Comparison of ENCODE assay signal across 8 cellular contexts in the genomic region with DNA sequence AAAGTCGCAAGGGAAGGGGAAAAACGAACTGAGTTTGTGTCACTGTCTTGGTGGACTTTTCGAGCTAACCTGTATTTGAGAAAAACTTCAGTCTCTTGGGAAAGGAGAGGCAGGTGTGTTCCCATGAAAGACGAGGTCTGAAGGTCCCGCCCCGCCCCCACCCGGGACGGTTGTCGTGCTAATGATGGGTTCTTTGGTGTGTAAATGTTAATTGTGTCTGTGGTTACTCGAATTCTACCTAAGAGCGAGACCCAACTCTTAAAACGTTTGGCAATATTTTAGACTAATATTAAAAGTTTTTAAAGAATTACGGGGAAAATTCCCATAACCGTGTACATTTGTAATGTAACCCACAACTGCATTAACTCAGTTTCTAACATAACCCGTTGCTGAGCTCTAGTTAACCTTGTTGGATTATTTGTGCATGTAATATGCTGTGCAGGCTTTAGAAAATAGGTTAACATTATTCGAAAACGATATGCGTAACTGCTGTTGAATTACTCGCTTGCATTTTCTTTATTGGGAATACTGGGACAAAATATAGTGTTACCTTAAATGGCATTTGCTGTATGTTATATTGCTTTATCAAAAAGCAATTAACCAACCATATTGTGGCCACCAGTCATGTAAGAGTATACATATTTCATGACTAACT. TPM values are rescaled to one million over a fixed set of nuclear protein-coding genes. Genes with fewer than 3 reads are reported as not detected.
DNase-seq lines count a peak whose midpoint lies in the region; ATAC-seq, FAIRE-seq and TF ChIP-seq lines count a peak whose summit lies in the region.

No MANE protein-coding gene starts in this region.

- FAIRE-seq in frontal cortex (lab: Jason Lieb, UNC): no peak

- H3K4me3 Mint-ChIP-seq in nephron progenitor cell: peak overlapping the region; percentile 92

- no peaks in the 10 kb centered on the region for H3K9me3 ChIP-seq in PC-9 (ENCODE audit: insufficient read depth, low read depth)

- no peaks in the 10 kb centered on the region for H3K36me3 Mint-ChIP-seq in activated naive CD4-positive, alpha-beta T cell treated with anti-CD3 and anti-CD28 coated beads, Interleukin-2, amount 50 U/mL, for 72 hours
- H3K36me3 Mint-ChIP-seq in nephron progenitor cell (ENCODE audit: low read depth): peaks cover 32% of the 10 kb centered on the region

- peak overlapping the region; percentile 91 for H3K4me2 ChIP-seq in PC-9

- no peaks in the 10 kb centered on the region; the same call in 1 of the 2 replicates for H4K20me1 ChIP-seq in PC-9 (ENCODE audit: insufficient read depth)

- H3K36me3 ChIP-seq in PC-9 (ENCODE audit: low read depth): no peaks in the 10 kb centered on the region

- no peaks in the 10 kb centered on the region for H3K9me2 ChIP-seq in PC-9 (ENCODE audit: insufficient read depth)

- H2AFZ ChIP-seq in PC-9: peak overlapping the region; percentile 71

- no peak for ATAC-seq in activated naive CD4-positive, alpha-beta T cell treated with anti-CD3 and anti-CD28 coated beads, Interleukin-2, amount 50 U/mL, for 72 hours
- no peak for ATAC-seq in HG03469 (IDR thresholded peaks at IDR 0.05; ENCODE audit: unreplicated experiment)

- H3K79me2 ChIP-seq in PC-9 (ENCODE audit: low read depth): peaks cover 14% of the 10 kb centered on the region

- DNase-seq in activated naive CD4-positive, alpha-beta T cell treated with anti-CD3 and anti-CD28 coated beads, Interleukin-2, amount 50 U/mL, for 16 hours: peak; percentile 21
- DNase-seq in activated naive CD4-positive, alpha-beta T cell treated with anti-CD3 and anti-CD28 coated beads, Interleukin-2, amount 50 U/mL, for 72 hours (ENCODE audit: low spot score in 2 of 2): no peak
- DNase-seq in PC-9: peak in 1 of 2 experiments; percentile 45
- no peak for DNase-seq in epithelial cell of prostate (ENCODE audit: low read depth, low spot score)
- DNase-seq in nephron progenitor cell: peak; percentile 50
- DNase-seq in frontal cortex (ENCODE audit: low spot score in 2 of 2): no peak
- no peak for DNase-seq in hepatic stellate cell (ENCODE audit: low spot score)

- H3K27ac ChIP-seq in PC-9 (peak overlapping the region; percentile 88), epithelial cell of prostate (peak overlapping the region; percentile 68)

- H3K27me3 Mint-ChIP-seq in nephron progenitor cell (ENCODE audit: low read depth, poor library complexity): no peaks in the 10 kb centered on the region

- no peaks in the 10 kb centered on the region for H3K27me3 ChIP-seq in PC-9 (ENCODE audit: insufficient read depth, low read depth)

- H3K4me1 Mint-ChIP-seq in nephron progenitor cell: peaks cover 28% of the 10 kb centered on the region

- TF ChIP-seq CTCF in PC-9 (conservative IDR thresholded peaks at IDR 0.05) (no peak), nephron progenitor cell (IDR thresholded peaks at IDR 0.05) (no peak)

- 0 out of 2 replicates have a peak, but pooled peaks cover 15% of the 10 kb centered on the region for H3F3A ChIP-seq in PC-9 (ENCODE audit: insufficient read depth, low read depth)

- intact Hi-C loops in PC-9 (cut with micrococcal nuclease; ENCODE audit: unreplicated experiment): loop anchor here (2.0 to 10.0 kb wide), 4 partner anchors 95 to 311 kb away; no protein-coding TSS in a partner anchor

- CTCF ChIA-PET in PC-9 (lab: Charles Lee): interaction anchor here (0.7 kb wide), 1 partner anchor 253 kb away, joined by 3 read pairs; no protein-coding TSS in a partner anchor

- POLR2A ChIA-PET in PC-9 (lab: Charles Lee; ENCODE audit: unreplicated experiment): no interaction called here

- no peaks in the 10 kb centered on the region for H3K9me3 Mint-ChIP-seq in activated naive CD4-positive, alpha-beta T cell treated with anti-CD3 and anti-CD28 coated beads, Interleukin-2, amount 50 U/mL, for 72 hours
- peaks cover 9% of the 10 kb centered on the region for H3K9me3 Mint-ChIP-seq in nephron progenitor cell

- BruUV-seq in PC-9 (replicated peaks; lab: Mats Ljungman, UMichigan): TSS peak; percentile 54

- H3K27ac Mint-ChIP-seq in activated naive CD4-positive, alpha-beta T cell treated with anti-CD3 and anti-CD28 coated beads, Interleukin-2, amount 50 U/mL, for 72 hours: peak overlapping the region in 1 of 2 donors; percentile 25
- peak overlapping the region; percentile 91 for H3K27ac Mint-ChIP-seq in nephron progenitor cell

- H3K4me1 ChIP-seq in PC-9 (replicated peaks; ENCODE audit: insufficient read depth): peaks cover 24% of the 10 kb centered on the region

- H3K4me3 ChIP-seq in PC-9: peak overlapping the region; percentile 82

RNA-seq across cellular contexts. Expression of gene EPB41L5, which starts 0.8 kb away (rescaled TPM):
- total RNA-seq in activated naive CD4-positive, alpha-beta T cell treated with anti-CD3 and anti-CD28 coated beads, Interleukin-2, amount 50 U/mL, for 72 hours: 1 to 10 TPM; 3.2 to 9.2 TPM
- total RNA-seq in PC-9 (2021): 18.4 and 21.6 TPM in 2 replicates
- 97.0 TPM for total RNA-seq in frontal cortex

Comparison
In these comparisons a context has a peak if more than half of its experiments do, and no peak if none do; other contexts are left out.
1. DNase-seq: peak in activated naive CD4-positive, alpha-beta T cell treated with anti-CD3 and anti-CD28 coated beads, Interleukin-2, amount 50 U/mL, for 16 hours (single experiment) and nephron progenitor cell (single experiment); none in activated naive CD4-positive, alpha-beta T cell treated with anti-CD3 and anti-CD28 coated beads, Interleukin-2, amount 50 U/mL, for 72 hours (0 of 2), epithelial cell of prostate (single experiment), frontal cortex (0 of 2) and hepatic stellate cell (single experiment).